ENCODE assay signal across 1 cellular context in the genomic region with DNA sequence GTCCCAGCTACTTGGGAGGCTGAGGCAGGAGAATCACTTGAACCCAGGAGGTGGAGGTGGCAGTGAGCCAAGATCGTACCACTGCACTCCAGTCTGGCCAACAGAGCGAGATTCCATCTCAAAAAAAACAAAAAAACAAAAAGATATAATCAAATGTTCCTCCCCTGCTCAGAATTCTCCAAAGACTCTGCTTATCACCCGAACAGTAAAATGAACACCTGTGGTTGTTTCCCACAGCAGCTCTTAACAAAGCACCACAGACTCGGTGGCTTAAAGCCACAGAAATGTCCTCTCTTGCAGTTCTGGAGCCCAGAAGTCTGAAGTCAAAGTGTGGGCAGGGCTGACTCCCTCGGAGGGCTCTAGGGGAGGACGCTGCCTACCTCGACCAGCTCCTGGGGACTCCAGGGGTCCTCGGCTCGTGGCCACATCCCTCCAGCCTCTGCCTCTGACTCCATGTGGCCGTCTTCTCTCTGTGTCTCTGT.
A peak's percentile ranks its signal among the peaks of the same experiment; 100 is the strongest.
TF ChIP-seq lines count a peak whose summit lies in the region.

No MANE protein-coding gene starts in this region.

TF ChIP-seq in K562, 482 proteins besides CTCF, POLR2A, EP300 and RAD21 (continued from another document):
- TF ChIP-seq ZNF512 (tag; IDR thresholded peaks at IDR 0.05) (no peak), SOX6 (IDR thresholded peaks at IDR 0.05) (0 out of 2 replicates have a peak, but pooled peaks have one; percentile 13), TRIM25 (IDR thresholded peaks at IDR 0.05; ENCODE audit: borderline replicate concordance) (no peak), CBFA2T3 (IDR thresholded peaks at IDR 0.05) (peak; percentile 74), ZNF121 (CRISPR knock-in tag; conservative IDR thresholded peaks at IDR 0.05) (peak; percentile 63), ZNF217 (CRISPR knock-in tag; IDR thresholded peaks at IDR 0.05) (no peak)
